In the genomic region with DNA sequence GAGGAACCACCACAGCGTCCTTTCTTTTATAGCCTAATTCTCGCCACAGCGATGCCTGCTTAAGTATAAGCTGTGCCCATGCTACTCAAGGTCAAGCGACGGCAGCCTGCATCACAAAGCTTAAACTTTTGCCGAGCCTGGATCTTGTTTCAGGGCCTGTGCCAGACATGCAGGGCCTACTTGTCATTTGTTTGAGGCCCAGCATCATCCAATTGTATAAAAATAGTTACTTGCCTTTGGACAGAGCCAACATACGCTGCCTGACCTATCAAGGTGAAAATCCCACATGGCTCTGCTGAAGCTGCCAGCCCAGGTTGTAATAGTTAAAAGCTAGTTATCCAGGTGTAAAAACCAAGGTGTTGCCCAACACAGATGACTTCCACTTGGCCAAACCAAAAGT, we compare ENCODE assay signal across 13 cellular contexts.
A peak's percentile ranks its signal among the peaks of the same experiment; 100 is the strongest.
DNase-seq lines count a peak whose midpoint lies in the region; ATAC-seq and TF ChIP-seq lines count a peak whose summit lies in the region.
"Had no signal": no experiment of that assay in that cellular context is flagged by ENCODE, and none has a peak within 500 bp of the region (broad histone marks: within the 10 kb centered on the region; RNA-seq: fewer than 3 reads in every experiment).

No MANE protein-coding gene starts in this region.

- H3K27ac Mint-ChIP-seq in activated CD4-positive, alpha-beta memory T cell treated with anti-CD3 and anti-CD28 coated beads for 36 hours: peak overlapping the region; percentile 35
- H3K27ac Mint-ChIP-seq in activated CD4-positive, alpha-beta memory T cell treated with anti-CD3 and anti-CD28 coated beads, Interleukin-2, amount 10 ng/mL, durations not matched to agents 7 days and 5 days: no peak overlapping the region

- DNase-seq in activated CD4-positive, alpha-beta memory T cell treated with anti-CD3 and anti-CD28 coated beads for 36 hours: no peak
- DNase-seq in activated CD4-positive, alpha-beta memory T cell treated with anti-CD3 and anti-CD28 coated beads, Interleukin-2, amount 10 ng/mL, durations not matched to agents 7 days and 5 days: no peak
- no peak for DNase-seq in SK-N-MC (ENCODE audit: low read depth, low spot score)
- DNase-seq in left cardiac atrium: peak; percentile 36
- DNase-seq in sigmoid colon: peak; percentile 75
- DNase-seq in erythroblast (lab: John Stamatoyannopoulos, UW): no peak
- no peak for DNase-seq in KBM-7
- DNase-seq: central memory CD4-positive, alpha-beta T cell; effector memory CD8-positive, alpha-beta T cell; SW 1271 had no signal

- H3K4me3 ChIP-seq in SK-N-MC (peak overlapping the region; percentile 9; the same call in 1 of the 2 replicates), sigmoid colon (no peak overlapping the region)
- H3K4me3 ChIP-seq: thoracic aorta had no signal

- TF ChIP-seq POLR2A in sigmoid colon (IDR thresholded peaks at IDR 0.05): no peak
- no peak for TF ChIP-seq POLR2A in erythroblast (IDR thresholded peaks at IDR 0.05; ENCODE audit: low read length)

- H3K27me3 ChIP-seq in sigmoid colon: no peaks in the 10 kb centered on the region

- in situ Hi-C loops in KBM-7 (cut with MboI; ENCODE audit: low pct_unique_long_range_greater_than_20kb, low sequenced_read_pairs): no loop called here

- intact Hi-C loops in activated CD4-positive, alpha-beta memory T cell treated with anti-CD3 and anti-CD28 coated beads for 36 hours (cut with micrococcal nuclease): loop anchor here (5.0 to 10.0 kb wide), 2 partner anchors 48 to 421 kb away; no protein-coding TSS in a partner anchor
- intact Hi-C loops in left cardiac atrium (cut with DNase I): loop anchor here in 1 of 2 donors (5.0 to 10.0 kb wide), 2 partner anchors 106 to 138 kb away; a partner anchor contains a TSS
- intact Hi-C loops in sigmoid colon (cut with DNase I): loop anchor here (5.0 to 10.0 kb wide), 3 partner anchors 36 to 141 kb away; no protein-coding TSS in a partner anchor

- CTCF ChIA-PET in activated CD4-positive, alpha-beta memory T cell treated with anti-CD3 and anti-CD28 coated beads for 36 hours (lab: Charles Lee): interaction anchor here (1.0 to 2.4 kb wide), 23 partner anchors 9 to 431 kb away, joined by 3 to 42 read pairs (median 10); a partner anchor contains a TSS
- CTCF ChIA-PET in activated CD4-positive, alpha-beta memory T cell treated with anti-CD3 and anti-CD28 coated beads, Interleukin-2, amount 10 ng/mL, durations not matched to agents 7 days and 5 days (lab: Charles Lee): interaction anchor here (1.0 to 4.4 kb wide), 24 partner anchors 8 to 431 kb away, joined by 3 to 72 read pairs (median 5); a partner anchor contains a TSS

- TF ChIP-seq CTCF in sigmoid colon (IDR thresholded peaks at IDR 0.05): no peak

- H3K27ac ChIP-seq in SK-N-MC (peak overlapping the region; percentile 65; the same call in 1 of the 2 replicates), sigmoid colon (peak overlapping the region; percentile 39 to 62 (median 52))
- H3K27ac ChIP-seq: VCaP had no signal

- no peaks in the 10 kb centered on the region for H3K9me3 ChIP-seq in SK-N-MC (ENCODE audit: low read depth, low read length)
- no peaks in the 10 kb centered on the region for H3K9me3 ChIP-seq in sigmoid colon
- H3K9me3 ChIP-seq: thoracic aorta had no signal

- peaks cover 0 to 38% (median 23%) of the 10 kb centered on the region in 4 donors for H3K4me1 ChIP-seq in sigmoid colon

- H3K9ac ChIP-seq in SK-N-MC (ENCODE audit: insufficient read length): no peak overlapping the region

- WGBS in sigmoid colon, 2 donors: 89 to 96% methylated on average over 7 of the region's 7 CpGs

- peak; percentile 70 to 75 for ATAC-seq in left cardiac atrium
- no peak for ATAC-seq in GM21360 (IDR thresholded peaks at IDR 0.05; ENCODE audit: unreplicated experiment)

- no peak for TF ChIP-seq EP300 in sigmoid colon (IDR thresholded peaks at IDR 0.05)

- H3K36me3 ChIP-seq in SK-N-MC (ENCODE audit: insufficient read depth, low read length) (no peaks in the 10 kb centered on the region), sigmoid colon (no peaks in the 10 kb centered on the region)
- H3K36me3 ChIP-seq: thoracic aorta had no signal

- H3K27me3 Mint-ChIP-seq in activated CD4-positive, alpha-beta memory T cell treated with anti-CD3 and anti-CD28 coated beads for 36 hours: no peaks in the 10 kb centered on the region
- H3K27me3 Mint-ChIP-seq in activated CD4-positive, alpha-beta memory T cell treated with anti-CD3 and anti-CD28 coated beads, Interleukin-2, amount 10 ng/mL, durations not matched to agents 7 days and 5 days: no peaks in the 10 kb centered on the region
- H3K27me3 Mint-ChIP-seq: effector memory CD8-positive, alpha-beta T cell had no signal

- POLR2A ChIA-PET in activated CD4-positive, alpha-beta memory T cell treated with anti-CD3 and anti-CD28 coated beads for 36 hours (lab: Charles Lee): interaction anchor here (0.6 to 1.8 kb wide), 5 partner anchors 32 to 126 kb away, joined by 3 to 6 read pairs (median 3); a partner anchor contains a TSS
- POLR2A ChIA-PET in activated CD4-positive, alpha-beta memory T cell treated with anti-CD3 and anti-CD28 coated beads, Interleukin-2, amount 10 ng/mL, durations not matched to agents 7 days and 5 days (lab: Charles Lee): interaction anchor here (1.3 to 2.4 kb wide), 7 partner anchors 50 to 227 kb away, joined by 3 to 25 read pairs (median 10); a partner anchor contains a TSS

- H3K4me3 Mint-ChIP-seq in activated CD4-positive, alpha-beta memory T cell treated with anti-CD3 and anti-CD28 coated beads for 36 hours: no peak overlapping the region
- H3K4me3 Mint-ChIP-seq in activated CD4-positive, alpha-beta memory T cell treated with anti-CD3 and anti-CD28 coated beads, Interleukin-2, amount 10 ng/mL, durations not matched to agents 7 days and 5 days: no peak overlapping the region
- H3K4me3 Mint-ChIP-seq: effector memory CD8-positive, alpha-beta T cell had no signal

- peaks cover 61% of the 10 kb centered on the region for H3K4me1 Mint-ChIP-seq in activated CD4-positive, alpha-beta memory T cell treated with anti-CD3 and anti-CD28 coated beads for 36 hours (ENCODE audit: low read depth)
- peaks cover 31% of the 10 kb centered on the region for H3K4me1 Mint-ChIP-seq in activated CD4-positive, alpha-beta memory T cell treated with anti-CD3 and anti-CD28 coated beads, Interleukin-2, amount 10 ng/mL, durations not matched to agents 7 days and 5 days

- H3K9me3 Mint-ChIP-seq in activated CD4-positive, alpha-beta memory T cell treated with anti-CD3 and anti-CD28 coated beads for 36 hours: no peaks in the 10 kb centered on the region
- H3K9me3 Mint-ChIP-seq in activated CD4-positive, alpha-beta memory T cell treated with anti-CD3 and anti-CD28 coated beads, Interleukin-2, amount 10 ng/mL, durations not matched to agents 7 days and 5 days: no peaks in the 10 kb centered on the region
- H3K9me3 Mint-ChIP-seq: effector memory CD8-positive, alpha-beta T cell had no signal

- H3K36me3 Mint-ChIP-seq in activated CD4-positive, alpha-beta memory T cell treated with anti-CD3 and anti-CD28 coated beads for 36 hours: peaks cover 5% of the 10 kb centered on the region
- peaks cover 7% of the 10 kb centered on the region for H3K36me3 Mint-ChIP-seq in activated CD4-positive, alpha-beta memory T cell treated with anti-CD3 and anti-CD28 coated beads, Interleukin-2, amount 10 ng/mL, durations not matched to agents 7 days and 5 days (ENCODE audit: low read depth)

Comparison
In these comparisons a context has a peak if more than half of its experiments do, and no peak if none do; other contexts are left out.
1. DNase-seq: peak in left cardiac atrium (single experiment) and sigmoid colon (single experiment); none in activated CD4-positive, alpha-beta memory T cell treated with anti-CD3 and anti-CD28 coated beads for 36 hours (single experiment), activated CD4-positive, alpha-beta memory T cell treated with anti-CD3 and anti-CD28 coated beads, Interleukin-2, amount 10 ng/mL, durations not matched to agents 7 days and 5 days (single experiment), SK-N-MC (single experiment), erythroblast (0 of 2) and KBM-7 (single experiment).